ENCODE assay signal across 1 cellular context in the genomic region with DNA sequence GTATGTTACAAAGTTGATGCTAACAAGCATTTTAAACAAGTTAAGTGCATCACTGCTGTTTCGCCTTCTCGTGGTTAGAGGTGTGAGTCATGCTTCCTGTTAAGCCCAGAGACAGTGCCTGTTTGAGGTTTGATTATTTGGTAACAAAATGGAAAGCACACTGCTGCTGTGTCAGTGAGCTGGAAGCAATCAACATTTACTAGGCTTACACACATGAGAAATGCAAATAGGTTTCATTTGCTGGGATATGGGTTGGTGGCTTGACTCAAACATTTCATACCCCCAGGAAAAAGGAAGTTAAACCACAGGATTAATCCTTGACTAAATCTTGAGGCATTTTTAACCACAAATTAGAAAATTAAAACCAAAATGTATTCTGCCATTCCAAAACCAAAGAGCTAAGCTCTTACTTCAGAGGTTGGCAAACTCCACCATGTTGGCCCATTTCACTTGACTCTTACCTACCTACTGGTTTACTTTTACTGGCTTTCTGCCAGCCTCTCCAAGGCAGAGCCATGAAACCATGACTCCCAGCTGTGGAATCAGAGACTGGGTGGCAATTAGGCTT.
A peak's percentile ranks its signal among the peaks of the same experiment; 100 is the strongest.
TF ChIP-seq lines count a peak whose summit lies in the region.

No MANE protein-coding gene starts in this region.

TF ChIP-seq in K562, 482 proteins besides CTCF, POLR2A, EP300 and RAD21 (continued from another document):
- TF ChIP-seq JUND (IDR thresholded peaks at IDR 0.05; ENCODE audit: borderline replicate concordance, low read depth, low read length) (peak; percentile 96), JUND (tag; IDR thresholded peaks at IDR 0.05; ENCODE audit: borderline replicate concordance, low read depth, low read length) (peak; percentile 96), TAL1 (IDR thresholded peaks at IDR 0.05) (peak; percentile 20; the same call in 1 of the 2 replicates), GABPA (tag; conservative IDR thresholded peaks at IDR 0.05; ENCODE audit: low read depth) (peak; percentile 52), SMARCE1 (IDR thresholded peaks at IDR 0.05) (peak; percentile 92), JUNB (CRISPR knock-in tag; conservative IDR thresholded peaks at IDR 0.05) (peak; percentile 65), IRF2 (CRISPR knock-in tag; IDR thresholded peaks at IDR 0.05) (no peak), CBFA2T2 (conservative IDR thresholded peaks at IDR 0.05) (0 out of 2 replicates have a peak, but pooled peaks have one; percentile 2), BDP1 (IDR thresholded peaks at IDR 0.05; ENCODE audit: insufficient read depth, insufficient read length) (no peak), MAFK (IDR thresholded peaks at IDR 0.05; ENCODE audit: low read length) (peak; percentile 27; the same call in 1 of the 2 replicates), RFX1 (IDR thresholded peaks at IDR 0.05) (no peak), RBM17 (IDR thresholded peaks at IDR 0.05; ENCODE audit: borderline replicate concordance, low read depth, low read length) (no peak), E2F6 (IDR thresholded peaks at IDR 0.05; ENCODE audit: borderline replicate concordance in 1 of 2, extremely low read depth in 1 of 2, insufficient read depth in 1 of 2, insufficient read length in 1 of 2, low read depth in 1 of 2, low read length in 1 of 2, poor library complexity in 1 of 2, severe bottlenecking in 1 of 2) (peak; percentile 48 to 56), SFPQ (IDR thresholded peaks at IDR 0.05; ENCODE audit: low read depth, low read length) (no peak), ZNF41 (CRISPR knock-in tag; conservative IDR thresholded peaks at IDR 0.05) (no peak), CAMTA2 (CRISPR knock-in tag; conservative IDR thresholded peaks at IDR 0.05) (no peak), DIDO1 (tag; IDR thresholded peaks at IDR 0.05; ENCODE audit: low read depth) (0 out of 2 replicates have a peak, but pooled peaks have one; percentile 16), THRAP3 (IDR thresholded peaks at IDR 0.05; ENCODE audit: borderline replicate concordance) (no peak), ARID1B (IDR thresholded peaks at IDR 0.05) (peak; percentile 89), SMARCA4 (IDR thresholded peaks at IDR 0.05) (peak; percentile 89), ZNF121 (CRISPR knock-in tag; conservative IDR thresholded peaks at IDR 0.05) (no peak), TCF3 (CRISPR knock-in tag; IDR thresholded peaks at IDR 0.05) (peak; percentile 74), CBFB (CRISPR knock-in tag; IDR thresholded peaks at IDR 0.05) (no peak), EHMT2 (IDR thresholded peaks at IDR 0.05) (peak; percentile 57; the same call in 1 of the 2 replicates), LEF1 (IDR thresholded peaks at IDR 0.05) (peak; percentile 62; the same call in 1 of the 2 replicates), MAFF (IDR thresholded peaks at IDR 0.05; ENCODE audit: low read length) (no peak), FOXK1 (CRISPR knock-in tag; IDR thresholded peaks at IDR 0.05; ENCODE audit: borderline replicate concordance) (no peak), CBFA2T3 (IDR thresholded peaks at IDR 0.05) (peak; percentile 54), ZNF764 (CRISPR knock-in tag; IDR thresholded peaks at IDR 0.05; ENCODE audit: low read depth) (no peak), SMAD3 (CRISPR knock-in tag; conservative IDR thresholded peaks at IDR 0.05) (0 out of 2 replicates have a peak, but pooled peaks have one; percentile 39), NFIC (IDR thresholded peaks at IDR 0.05) (peak; percentile 74), DPF2 (IDR thresholded peaks at IDR 0.05) (peak; percentile 88), ZNF584 (CRISPR knock-in tag; IDR thresholded peaks at IDR 0.05; ENCODE audit: low read depth) (peak; percentile 25; the same call in 1 of the 2 replicates), MEF2A (IDR thresholded peaks at IDR 0.05; ENCODE audit: control insufficient read depth, low read depth, low read length) (no peak), CREM (IDR thresholded peaks at IDR 0.05; ENCODE audit: low read depth) (peak; percentile 36; the same call in 1 of the 2 replicates), ETV5 (CRISPR knock-in tag; IDR thresholded peaks at IDR 0.05; ENCODE audit: low read depth) (peak; percentile 90), RBM22 (IDR thresholded peaks at IDR 0.05; ENCODE audit: low read depth, low read length, poor library complexity, severe bottlenecking) (no peak), RBBP5 (IDR thresholded peaks at IDR 0.05; ENCODE audit: borderline replicate concordance, insufficient read depth, low read length, poor library complexity, severe bottlenecking) (no peak), HDGF (IDR thresholded peaks at IDR 0.05) (no peak), WHSC1 (IDR thresholded peaks at IDR 0.05; ENCODE audit: low read length) (no peak), NFIX (CRISPR knock-in tag; IDR thresholded peaks at IDR 0.05; ENCODE audit: low read depth) (no peak), ATF7 (IDR thresholded peaks at IDR 0.05) (0 out of 2 replicates have a peak, but pooled peaks have one; percentile 21), RNF2 (IDR thresholded peaks at IDR 0.05) (peak; percentile 64; the same call in 1 of the 2 replicates), ETV1 (tag; conservative IDR thresholded peaks at IDR 0.05; ENCODE audit: low read depth) (peak; percentile 92), SIX5 (IDR thresholded peaks at IDR 0.05; ENCODE audit: borderline replicate concordance in 1 of 2, insufficient read depth in 1 of 2, low read depth in 1 of 2, low read length in 2 of 2) (no peak), ZNF583 (CRISPR knock-in tag; IDR thresholded peaks at IDR 0.05) (no peak), FOSL1 (tag; conservative IDR thresholded peaks at IDR 0.05) (peak; percentile 96)
- TF ChIP-seq, protein P1, sequence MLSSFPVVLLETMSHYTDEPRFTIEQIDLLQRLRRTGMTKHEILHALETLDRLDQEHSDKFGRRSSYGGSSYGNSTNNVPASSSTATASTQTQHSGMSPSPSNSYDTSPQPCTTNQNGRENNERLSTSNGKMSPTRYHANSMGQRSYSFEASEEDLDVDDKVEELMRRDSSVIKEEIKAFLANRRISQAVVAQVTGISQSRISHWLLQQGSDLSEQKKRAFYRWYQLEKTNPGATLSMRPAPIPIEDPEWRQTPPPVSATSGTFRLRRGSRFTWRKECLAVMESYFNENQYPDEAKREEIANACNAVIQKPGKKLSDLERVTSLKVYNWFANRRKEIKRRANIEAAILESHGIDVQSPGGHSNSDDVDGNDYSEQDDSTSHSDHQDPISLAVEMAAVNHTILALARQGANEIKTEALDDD (IDR thresholded peaks at IDR 0.05), result peak; percentile 93
- TF ChIP-seq, protein P2, sequence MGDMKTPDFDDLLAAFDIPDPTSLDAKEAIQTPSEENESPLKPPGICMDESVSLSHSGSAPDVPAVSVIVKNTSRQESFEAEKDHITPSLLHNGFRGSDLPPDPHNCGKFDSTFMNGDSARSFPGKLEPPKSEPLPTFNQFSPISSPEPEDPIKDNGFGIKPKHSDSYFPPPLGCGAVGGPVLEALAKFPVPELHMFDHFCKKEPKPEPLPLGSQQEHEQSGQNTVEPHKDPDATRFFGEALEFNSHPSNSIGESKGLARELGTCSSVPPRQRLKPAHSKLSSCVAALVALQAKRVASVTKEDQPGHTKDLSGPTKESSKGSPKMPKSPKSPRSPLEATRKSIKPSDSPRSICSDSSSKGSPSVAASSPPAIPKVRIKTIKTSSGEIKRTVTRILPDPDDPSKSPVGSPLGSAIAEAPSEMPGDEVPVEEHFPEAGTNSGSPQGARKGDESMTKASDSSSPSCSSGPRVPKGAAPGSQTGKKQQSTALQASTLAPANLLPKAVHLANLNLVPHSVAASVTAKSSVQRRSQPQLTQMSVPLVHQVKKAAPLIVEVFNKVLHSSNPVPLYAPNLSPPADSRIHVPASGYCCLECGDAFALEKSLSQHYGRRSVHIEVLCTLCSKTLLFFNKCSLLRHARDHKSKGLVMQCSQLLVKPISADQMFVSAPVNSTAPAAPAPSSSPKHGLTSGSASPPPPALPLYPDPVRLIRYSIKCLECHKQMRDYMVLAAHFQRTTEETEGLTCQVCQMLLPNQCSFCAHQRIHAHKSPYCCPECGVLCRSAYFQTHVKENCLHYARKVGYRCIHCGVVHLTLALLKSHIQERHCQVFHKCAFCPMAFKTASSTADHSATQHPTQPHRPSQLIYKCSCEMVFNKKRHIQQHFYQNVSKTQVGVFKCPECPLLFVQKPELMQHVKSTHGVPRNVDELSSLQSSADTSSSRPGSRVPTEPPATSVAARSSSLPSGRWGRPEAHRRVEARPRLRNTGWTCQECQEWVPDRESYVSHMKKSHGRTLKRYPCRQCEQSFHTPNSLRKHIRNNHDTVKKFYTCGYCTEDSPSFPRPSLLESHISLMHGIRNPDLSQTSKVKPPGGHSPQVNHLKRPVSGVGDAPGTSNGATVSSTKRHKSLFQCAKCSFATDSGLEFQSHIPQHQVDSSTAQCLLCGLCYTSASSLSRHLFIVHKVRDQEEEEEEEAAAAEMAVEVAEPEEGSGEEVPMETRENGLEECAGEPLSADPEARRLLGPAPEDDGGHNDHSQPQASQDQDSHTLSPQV (IDR thresholded peaks at IDR 0.05), result peak; percentile 4
- TF ChIP-seq, protein P3, sequence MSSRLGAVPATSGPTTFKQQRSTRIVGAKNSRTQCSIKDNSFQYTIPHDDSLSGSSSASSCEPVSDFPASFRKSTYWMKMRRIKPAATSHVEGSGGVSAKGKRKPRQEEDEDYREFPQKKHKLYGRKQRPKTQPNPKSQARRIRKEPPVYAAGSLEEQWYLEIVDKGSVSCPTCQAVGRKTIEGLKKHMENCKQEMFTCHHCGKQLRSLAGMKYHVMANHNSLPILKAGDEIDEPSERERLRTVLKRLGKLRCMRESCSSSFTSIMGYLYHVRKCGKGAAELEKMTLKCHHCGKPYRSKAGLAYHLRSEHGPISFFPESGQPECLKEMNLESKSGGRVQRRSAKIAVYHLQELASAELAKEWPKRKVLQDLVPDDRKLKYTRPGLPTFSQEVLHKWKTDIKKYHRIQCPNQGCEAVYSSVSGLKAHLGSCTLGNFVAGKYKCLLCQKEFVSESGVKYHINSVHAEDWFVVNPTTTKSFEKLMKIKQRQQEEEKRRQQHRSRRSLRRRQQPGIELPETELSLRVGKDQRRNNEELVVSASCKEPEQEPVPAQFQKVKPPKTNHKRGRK (tag; IDR thresholded peaks at IDR 0.05), result no peak
- TF ChIP-seq, protein P4, sequence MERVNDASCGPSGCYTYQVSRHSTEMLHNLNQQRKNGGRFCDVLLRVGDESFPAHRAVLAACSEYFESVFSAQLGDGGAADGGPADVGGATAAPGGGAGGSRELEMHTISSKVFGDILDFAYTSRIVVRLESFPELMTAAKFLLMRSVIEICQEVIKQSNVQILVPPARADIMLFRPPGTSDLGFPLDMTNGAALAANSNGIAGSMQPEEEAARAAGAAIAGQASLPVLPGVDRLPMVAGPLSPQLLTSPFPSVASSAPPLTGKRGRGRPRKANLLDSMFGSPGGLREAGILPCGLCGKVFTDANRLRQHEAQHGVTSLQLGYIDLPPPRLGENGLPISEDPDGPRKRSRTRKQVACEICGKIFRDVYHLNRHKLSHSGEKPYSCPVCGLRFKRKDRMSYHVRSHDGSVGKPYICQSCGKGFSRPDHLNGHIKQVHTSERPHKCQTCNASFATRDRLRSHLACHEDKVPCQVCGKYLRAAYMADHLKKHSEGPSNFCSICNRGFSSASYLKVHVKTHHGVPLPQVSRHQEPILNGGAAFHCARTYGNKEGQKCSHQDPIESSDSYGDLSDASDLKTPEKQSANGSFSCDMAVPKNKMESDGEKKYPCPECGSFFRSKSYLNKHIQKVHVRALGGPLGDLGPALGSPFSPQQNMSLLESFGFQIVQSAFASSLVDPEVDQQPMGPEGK (CRISPR knock-in tag; IDR thresholded peaks at IDR 0.05; ENCODE audit: borderline replicate concordance), result no peak
- TF ChIP-seq, protein P5, sequence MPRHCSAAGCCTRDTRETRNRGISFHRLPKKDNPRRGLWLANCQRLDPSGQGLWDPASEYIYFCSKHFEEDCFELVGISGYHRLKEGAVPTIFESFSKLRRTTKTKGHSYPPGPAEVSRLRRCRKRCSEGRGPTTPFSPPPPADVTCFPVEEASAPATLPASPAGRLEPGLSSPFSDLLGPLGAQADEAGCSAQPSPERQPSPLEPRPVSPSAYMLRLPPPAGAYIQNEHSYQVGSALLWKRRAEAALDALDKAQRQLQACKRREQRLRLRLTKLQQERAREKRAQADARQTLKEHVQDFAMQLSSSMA (CRISPR knock-in tag; IDR thresholded peaks at IDR 0.05), result no peak
